ENCODE assay signal across 14 cellular contexts in the genomic region with DNA sequence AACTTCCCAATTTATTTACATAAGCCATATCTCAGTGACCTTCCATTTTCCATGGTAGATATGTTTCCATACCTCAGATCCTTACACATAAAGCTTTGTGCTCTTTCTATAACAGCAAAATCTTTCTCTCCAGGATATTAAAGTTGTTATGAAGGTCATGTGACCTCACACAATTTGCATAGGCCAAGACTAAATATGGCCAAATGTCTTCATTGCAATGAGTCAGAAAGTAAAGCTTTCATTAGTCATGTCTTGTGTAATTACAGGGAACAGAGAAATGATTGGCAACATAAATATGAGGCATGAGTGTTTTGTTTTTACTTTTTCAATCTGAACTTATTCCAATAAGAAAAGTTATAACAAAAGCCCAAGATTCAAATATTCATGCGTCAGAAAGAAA.
DNase-seq lines count a peak whose midpoint lies in the region; ATAC-seq and TF ChIP-seq lines count a peak whose summit lies in the region.
"Had no signal": no experiment of that assay in that cellular context is flagged by ENCODE, and none has a peak within 500 bp of the region (broad histone marks: within the 10 kb centered on the region; RNA-seq: fewer than 3 reads in every experiment).

No MANE protein-coding gene starts in this region.

- CTCF ChIA-PET in PC-3 (lab: Charles Lee): no interaction called here

- no peaks in the 10 kb centered on the region for H3K27me3 ChIP-seq in PC-3 (ENCODE audit: low read length)
- no peaks in the 10 kb centered on the region for H3K27me3 ChIP-seq in mesenchymal stem cell (ENCODE audit: control insufficient read depth in 1 of 2, insufficient read depth in 1 of 2, low read length in 2 of 2)

- H2AFZ ChIP-seq in PC-3 (ENCODE audit: low read length): no peak overlapping the region
- H2AFZ ChIP-seq in mesenchymal stem cell (ENCODE audit: low read depth, low read length): no peak overlapping the region
- H2AFZ ChIP-seq: parathyroid adenoma had no signal

- DNase-seq in AG08396 (ENCODE audit: low spot score) (peak; percentile 10), PC-3 (peak; percentile 39), epithelial cell of esophagus (ENCODE audit: low read depth) (peak; percentile 84), mesenchymal stem cell (peak; percentile 46), GDM1 (lab: John Stamatoyannopoulos, UW) (no peak), cerebellar cortex (ENCODE audit: low spot score) (no peak)
- DNase-seq in activated CD4-positive, alpha-beta T cell treated with anti-CD3 and anti-CD28 coated beads for 4 hours: no peak
- DNase-seq: activated CD4-positive, alpha-beta T cell treated with anti-CD3 and anti-CD28 coated beads for 48 hours; activated T-cell treated with anti-CD3 and anti-CD28 coated beads, Interleukin-2, amount 50 U/mL, for 48 hours; HFFc6; T-helper 2 cell had no signal

- no peak overlapping the region for H3K4me2 ChIP-seq in PC-3 (ENCODE audit: low read length)
- H3K4me2 ChIP-seq in mesenchymal stem cell (ENCODE audit: low read length, poor library complexity, severe bottlenecking): no peak overlapping the region

- H3K14ac ChIP-seq in mesenchymal stem cell (ENCODE audit: low read length in 2 of 2): no peak overlapping the region

- H2AK5ac ChIP-seq in mesenchymal stem cell (ENCODE audit: low read length, severe bottlenecking): no peak overlapping the region

- H4K20me1 ChIP-seq in PC-3 (ENCODE audit: low read length): no peaks in the 10 kb centered on the region

- TF ChIP-seq CTCF in PC-3 (conservative IDR thresholded peaks at IDR 0.05; ENCODE audit: low read depth, low read length) (no peak), epithelial cell of esophagus (IDR thresholded peaks at IDR 0.05; ENCODE audit: insufficient read depth, low read depth, low read length, missing control alignments) (no peak)

- 98% methylated on average over 1 of the region's 1 CpG for WGBS in mesenchymal stem cell

- no peak overlapping the region for H3K18ac ChIP-seq in mesenchymal stem cell (ENCODE audit: low read depth in 1 of 2, low read length in 2 of 2)

- no peak overlapping the region for H4K91ac ChIP-seq in mesenchymal stem cell (ENCODE audit: low read length)

- H3K4me3 ChIP-seq in PC-3 (ENCODE audit: low read length) (no peak overlapping the region), epithelial cell of esophagus (ENCODE audit: low read length) (no peak overlapping the region), mesenchymal stem cell (ENCODE audit: insufficient read depth in 1 of 2, low read depth in 1 of 2, low read length in 2 of 2) (no peak overlapping the region)
- H3K4me3 ChIP-seq: thoracic aorta had no signal

- H3K9ac ChIP-seq in PC-3 (ENCODE audit: low read length) (no peak overlapping the region), mesenchymal stem cell (ENCODE audit: low read length) (no peak overlapping the region)
- H3K9ac ChIP-seq: parathyroid adenoma had no signal

- H2BK5ac ChIP-seq in mesenchymal stem cell (ENCODE audit: low read depth, low read length, poor library complexity, severe bottlenecking): no peak overlapping the region

- H2BK15ac ChIP-seq in mesenchymal stem cell (ENCODE audit: low read depth, poor library complexity, severe bottlenecking): no peak overlapping the region

- no peak overlapping the region for H3K4ac ChIP-seq in mesenchymal stem cell (ENCODE audit: low read depth in 1 of 2, low read length in 2 of 2)

- H2BK120ac ChIP-seq in mesenchymal stem cell (ENCODE audit: low read depth, low read length): no peak overlapping the region

- H3K27ac ChIP-seq in PC-3 (ENCODE audit: low read length): no peak overlapping the region
- no peak overlapping the region for H3K27ac ChIP-seq in mesenchymal stem cell (ENCODE audit: low read length, poor library complexity, severe bottlenecking)
- H3K27ac ChIP-seq: parathyroid adenoma, thoracic aorta had no signal

- POLR2A ChIA-PET in PC-3 (lab: Charles Lee; ENCODE audit: unreplicated experiment): no interaction called here

- no peak overlapping the region for H4K8ac ChIP-seq in mesenchymal stem cell (ENCODE audit: low read length)

- no peaks in the 10 kb centered on the region for H3F3A ChIP-seq in PC-3 (ENCODE audit: low read length, unreplicated experiment)

- BruUV-seq in PC-3 (replicated peaks; lab: Mats Ljungman, UMichigan): no TSS peak

- H3K9me3 ChIP-seq in PC-3 (ENCODE audit: low read length) (no peaks in the 10 kb centered on the region), mesenchymal stem cell (ENCODE audit: control insufficient read depth, low read length) (no peaks in the 10 kb centered on the region)
- H3K9me3 ChIP-seq: thoracic aorta had no signal

- H3K9me2 ChIP-seq in PC-3 (replicated peaks; ENCODE audit: low read length): no peaks in the 10 kb centered on the region

- H3K79me2 ChIP-seq in PC-3 (ENCODE audit: low read length): no peaks in the 10 kb centered on the region
- H3K79me2 ChIP-seq: parathyroid adenoma had no signal

- no peak overlapping the region for H3K23ac ChIP-seq in mesenchymal stem cell (ENCODE audit: low read length in 2 of 2)

- H3K79me1 ChIP-seq in mesenchymal stem cell (replicated peaks; ENCODE audit: low read length, poor library complexity, severe bottlenecking): no peaks in the 10 kb centered on the region

- intact Hi-C loops in PC-3 (cut with micrococcal nuclease): no loop called here

- no peaks in the 10 kb centered on the region for H3K36me3 ChIP-seq in PC-3 (ENCODE audit: low read depth, low read length)
- H3K36me3 ChIP-seq in mesenchymal stem cell (ENCODE audit: control insufficient read depth in 1 of 2, insufficient read depth in 2 of 2, low read depth in 1 of 2, low read length in 2 of 2): no peaks in the 10 kb centered on the region
- H3K36me3 ChIP-seq: thoracic aorta had no signal

- H3K4me1 ChIP-seq in PC-3 (ENCODE audit: insufficient read depth, low read length) (no peaks in the 10 kb centered on the region), mesenchymal stem cell (ENCODE audit: control insufficient read depth, insufficient read depth, low read depth, low read length) (peaks cover 3% of the 10 kb centered on the region)
- H3K4me1 ChIP-seq: parathyroid adenoma had no signal

- no peak overlapping the region for H2BK12ac ChIP-seq in mesenchymal stem cell (ENCODE audit: low read length in 2 of 2)

- ATAC-seq in PC-3 (peak; percentile 73), GM18861 (IDR thresholded peaks at IDR 0.05; ENCODE audit: unreplicated experiment) (no peak)

Comparison
In these comparisons a context has a peak if more than half of its experiments do, and no peak if none do; other contexts are left out.
1. DNase-seq: peak in AG08396 (single experiment), PC-3 (single experiment), epithelial cell of esophagus (single experiment) and mesenchymal stem cell (single experiment); none in GDM1 (single experiment), activated CD4-positive, alpha-beta T cell treated with anti-CD3 and anti-CD28 coated beads for 4 hours (0 of 2) and cerebellar cortex (single experiment).